Comparison of ENCODE assay signal across 21 cellular contexts in genomic region chr7:104928721-104929400, GRCh38.
"Had no signal": no experiment of that assay in that cellular context is flagged by ENCODE, and none has a peak within 500 bp of the region (broad histone marks: within the 10 kb centered on the region; RNA-seq: fewer than 3 reads in every experiment).

No MANE protein-coding gene starts in this region.

- H3K27me3 Mint-ChIP-seq: naive thymus-derived CD4-positive, alpha-beta T cell; stimulated activated naive CD8-positive, alpha-beta T cell treated with anti-CD3 and anti-CD28 coated beads, Interleukin-15, Interleukin-2, amounts not matched to agents 100 ng/mL and 50 ng/mL, for 24 hours had no signal

- ATAC-seq: left colon; left ventricle myocardium superior; naive thymus-derived CD4-positive, alpha-beta T cell; right cardiac atrium; stimulated activated effector memory CD8-positive, alpha-beta T cell treated with anti-CD3 and anti-CD28 coated beads, Interleukin-12 subunit alpha, Interleukin-12 subunit beta, amount 100 ng/mL, for 72 hours; upper lobe of right lung had no signal

- H3K9me3 ChIP-seq: esophagus muscularis mucosa, ovary, testis, tibial nerve, upper lobe of right lung, vagina had no signal

- H3K27ac ChIP-seq: epithelial cell of prostate, esophagus muscularis mucosa, ovary, testis, tibial nerve, upper lobe of right lung, vagina had no signal

- H3K4me3 Mint-ChIP-seq: naive thymus-derived CD4-positive, alpha-beta T cell; stimulated activated effector memory CD8-positive, alpha-beta T cell treated with anti-CD3 and anti-CD28 coated beads, Interleukin-12 subunit alpha, Interleukin-12 subunit beta, amount 100 ng/mL, for 72 hours; stimulated activated naive CD8-positive, alpha-beta T cell treated with anti-CD3 and anti-CD28 coated beads, Interleukin-15, Interleukin-2, amounts not matched to agents 100 ng/mL and 50 ng/mL, for 24 hours had no signal

- H3K36me3 Mint-ChIP-seq: naive thymus-derived CD4-positive, alpha-beta T cell; stimulated activated effector memory CD8-positive, alpha-beta T cell treated with anti-CD3 and anti-CD28 coated beads, Interleukin-12 subunit alpha, Interleukin-12 subunit beta, amount 100 ng/mL, for 72 hours had no signal

- H3K4me3 ChIP-seq: esophagus muscularis mucosa, lung, ovary, smooth muscle cell, testis, tibial nerve, upper lobe of right lung, vagina had no signal

- H3K4me2 ChIP-seq: smooth muscle cell had no signal

- H3K27me3 ChIP-seq: esophagus muscularis mucosa, ovary, testis, tibial nerve, upper lobe of right lung, vagina had no signal

- H3K9me3 Mint-ChIP-seq: stimulated activated effector memory CD8-positive, alpha-beta T cell treated with anti-CD3 and anti-CD28 coated beads, Interleukin-12 subunit alpha, Interleukin-12 subunit beta, amount 100 ng/mL, for 72 hours; stimulated activated naive CD8-positive, alpha-beta T cell treated with anti-CD3 and anti-CD28 coated beads, Interleukin-15, Interleukin-2, amounts not matched to agents 100 ng/mL and 50 ng/mL, for 24 hours had no signal

- H3K36me3 ChIP-seq: esophagus muscularis mucosa, ovary, tibial nerve, upper lobe of right lung, vagina had no signal

- H3K27ac Mint-ChIP-seq: stimulated activated effector memory CD8-positive, alpha-beta T cell treated with anti-CD3 and anti-CD28 coated beads, Interleukin-12 subunit alpha, Interleukin-12 subunit beta, amount 100 ng/mL, for 72 hours; stimulated activated naive CD8-positive, alpha-beta T cell treated with anti-CD3 and anti-CD28 coated beads, Interleukin-15, Interleukin-2, amounts not matched to agents 100 ng/mL and 50 ng/mL, for 24 hours had no signal

- H3K4me1 ChIP-seq: testis, upper lobe of right lung had no signal

- DNase-seq: effector memory CD4-positive, alpha-beta T cell; foreskin fibroblast; left colon; left ventricle myocardium superior; mesendoderm; naive thymus-derived CD4-positive, alpha-beta T cell; nucleus accumbens; ovary; right cardiac atrium; stimulated activated CD4-positive, alpha-beta T cell treated with anti-CD3 and anti-CD28 coated beads, Interleukin-2, amount 100 ng/mL, for 48 hours; stimulated activated CD8-positive, alpha-beta memory T cell treated with anti-CD3 and anti-CD28 coated beads, Interleukin-4, amount 100 ng/mL, for 48 hours; testis; upper lobe of right lung had no signal
